Comparison of ENCODE assay signal across 15 cellular contexts in the genomic region with DNA sequence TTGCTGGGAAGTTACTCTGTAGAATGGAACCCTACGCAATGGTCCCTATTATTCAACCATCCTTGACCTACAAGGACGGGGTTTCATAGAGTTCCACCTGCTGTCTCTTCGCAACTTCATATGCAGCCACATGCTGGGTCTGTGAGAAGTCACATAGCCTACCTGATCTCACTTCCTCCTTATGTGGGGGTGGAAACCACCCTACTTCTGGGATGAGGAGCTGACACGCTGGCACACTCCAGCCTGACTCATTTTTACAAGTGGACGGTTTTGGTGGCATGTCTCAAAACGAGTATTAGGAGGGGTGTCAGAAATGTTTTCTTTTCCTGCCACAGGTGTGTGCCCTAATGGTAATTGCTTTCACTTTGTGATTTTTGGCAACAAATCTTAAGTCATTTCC. TPM values are rescaled to one million over a fixed set of nuclear protein-coding genes. Genes with fewer than 3 reads are reported as not detected.
DNase-seq lines count a peak whose midpoint lies in the region; ATAC-seq lines count a peak whose summit lies in the region.
"Had no signal": no experiment of that assay in that cellular context is flagged by ENCODE, and none has a peak within 500 bp of the region (broad histone marks: within the 10 kb centered on the region; RNA-seq: fewer than 3 reads in every experiment).

No MANE protein-coding gene starts in this region.

- peak; percentile 62 for ATAC-seq in activated CD4-positive, alpha-beta T cell treated with anti-CD3 and anti-CD28 coated beads for 36 hours
- ATAC-seq in HG02678 (IDR thresholded peaks at IDR 0.05; ENCODE audit: unreplicated experiment), result peak; percentile 77

- peaks cover 5% of the 10 kb centered on the region for H3K4me1 Mint-ChIP-seq in activated CD4-positive, alpha-beta T cell treated with anti-CD3 and anti-CD28 coated beads for 36 hours

- no peaks in the 10 kb centered on the region for H3K9me3 Mint-ChIP-seq in activated CD4-positive, alpha-beta T cell treated with anti-CD3 and anti-CD28 coated beads for 36 hours (ENCODE audit: low read depth)

- H3K27ac Mint-ChIP-seq in activated CD4-positive, alpha-beta T cell treated with anti-CD3 and anti-CD28 coated beads for 36 hours, result no peak overlapping the region

- DNase-seq in activated CD4-positive, alpha-beta T cell treated with anti-CD3 and anti-CD28 coated beads for 36 hours, result peak; percentile 47
- DNase-seq in activated CD4-positive, alpha-beta T cell treated with anti-CD3 and anti-CD28 coated beads, Interleukin-2, amount 50 U/mL, for 4 hours, result no peak
- DNase-seq in NOMO-1 treated with DMSO at 0.1 percent for 48 hours (lab: John Stamatoyannopoulos, UW; ENCODE audit: unreplicated experiment) (peak; percentile 72), renal cortical epithelial cell (ENCODE audit: low read depth) (peak; percentile 45), mucosa of gallbladder (ENCODE audit: low spot score) (no peak), T1000 (lab: John Stamatoyannopoulos, UW) (no peak), SKM-1 treated with dmso at 0.1 percent for 144 hours (lab: John Stamatoyannopoulos, UW; ENCODE audit: unreplicated experiment) (no peak)
- DNase-seq: 8988T, caudate nucleus, DMS79 treated with DMSO at 0.1 percent for 48 hours, NCI-H1417 treated with DMSO at 0.1 percent for 48 hours, T-helper 9 cell had no signal

- intact Hi-C loops in activated CD4-positive, alpha-beta T cell treated with anti-CD3 and anti-CD28 coated beads for 36 hours (cut with DNase I, micrococcal nuclease), result loop anchor here (5.0 kb wide), 2 partner anchors 254 to 259 kb away; no protein-coding TSS in a partner anchor

- no peaks in the 10 kb centered on the region for H3K27me3 Mint-ChIP-seq in activated CD4-positive, alpha-beta T cell treated with anti-CD3 and anti-CD28 coated beads for 36 hours

- POLR2A ChIA-PET in activated CD4-positive, alpha-beta T cell treated with anti-CD3 and anti-CD28 coated beads for 36 hours (lab: Charles Lee), result no interaction called here

- CTCF ChIA-PET in activated CD4-positive, alpha-beta T cell treated with anti-CD3 and anti-CD28 coated beads for 36 hours (lab: Charles Lee), result no interaction called here

- H3K4me3 Mint-ChIP-seq in activated CD4-positive, alpha-beta T cell treated with anti-CD3 and anti-CD28 coated beads for 36 hours, result no peak overlapping the region

- no peaks in the 10 kb centered on the region for H3K36me3 Mint-ChIP-seq in activated CD4-positive, alpha-beta T cell treated with anti-CD3 and anti-CD28 coated beads for 36 hours (ENCODE audit: low read depth)

RNA-seq across cellular contexts. Expression of gene ARSD, which starts 36.8 kb away (rescaled TPM):
- 1 to 10 TPM in 1 of 2 experiments, under 1 TPM in 1; 0.95 to 1.6 TPM for total RNA-seq in activated CD4-positive, alpha-beta T cell treated with anti-CD3 and anti-CD28 coated beads for 36 hours
- total RNA-seq in renal cortical epithelial cell (36.6 and 108 TPM in 2 replicates), mucosa of gallbladder (82.5 TPM)

RNA-seq across cellular contexts. Expression of gene ARSH, which starts 40.4 kb away (rescaled TPM):
- total RNA-seq in activated CD4-positive, alpha-beta T cell treated with anti-CD3 and anti-CD28 coated beads for 36 hours, result not detected
- total RNA-seq in renal cortical epithelial cell (not detected in 2 replicates), mucosa of gallbladder (0.12 TPM)
- total RNA-seq: fibroblast of lung, subcutaneous adipose tissue had no signal

Comparison
In these comparisons a context has a peak if more than half of its experiments do, and no peak if none do; other contexts are left out.
1. DNase-seq: peak in activated CD4-positive, alpha-beta T cell treated with anti-CD3 and anti-CD28 coated beads for 36 hours (single experiment), NOMO-1 treated with DMSO at 0.1 percent for 48 hours (single experiment) and renal cortical epithelial cell (single experiment); none in activated CD4-positive, alpha-beta T cell treated with anti-CD3 and anti-CD28 coated beads, Interleukin-2, amount 50 U/mL, for 4 hours (0 of 2), mucosa of gallbladder (single experiment), T1000 (single experiment) and SKM-1 treated with dmso at 0.1 percent for 144 hours (single experiment).
2. RNA of gene ARSD, which starts 36.8 kb away (total RNA-seq): 36.6 to 108 TPM in renal cortical epithelial cell and 82.5 TPM in mucosa of gallbladder (single experiment); 0.95 to 1.6 TPM in activated CD4-positive, alpha-beta T cell treated with anti-CD3 and anti-CD28 coated beads for 36 hours; every median in the first group is over 10 times any median in the second.